ENCODE assay signal across 17 cellular contexts in genomic region chr21:32537569-32537881, GRCh38. TPM values are rescaled to one million over a fixed set of nuclear protein-coding genes. Genes with fewer than 3 reads are reported as not detected.
DNase-seq lines count a peak whose midpoint lies in the region; ATAC-seq and TF ChIP-seq lines count a peak whose summit lies in the region.
"Had no signal": no experiment of that assay in that cellular context is flagged by ENCODE, and none has a peak within 500 bp of the region (broad histone marks: within the 10 kb centered on the region; RNA-seq: fewer than 3 reads in every experiment).

No MANE protein-coding gene starts in this region.

- H3K27ac Mint-ChIP-seq in stimulated activated naive CD8-positive, alpha-beta T cell treated with anti-CD3 and anti-CD28 coated beads, Interleukin-15, Interleukin-2, amounts not matched to agents 100 ng/mL and 50 ng/mL, for 24 hours, result no peak overlapping the region
- no peak overlapping the region for H3K27ac Mint-ChIP-seq in stimulated activated naive CD8-positive, alpha-beta T cell treated with anti-CD3 and anti-CD28 coated beads, Interleukin-15, amount 100 ng/mL, for 72 hours
- H3K27ac Mint-ChIP-seq in activated naive CD8-positive, alpha-beta T cell treated with anti-CD3 and anti-CD28 coated beads, Interleukin-2, amount 50 U/mL, for 24 hours, result no peak overlapping the region
- H3K27ac Mint-ChIP-seq in natural killer cell, result peak overlapping the region; percentile 21 to 75
- H3K27ac Mint-ChIP-seq in T-cell, result peak overlapping the region in 1 of 2 donors; percentile 18

- POLR2A ChIA-PET in T-cell (lab: Charles Lee), result no interaction called here

- no peaks in the 10 kb centered on the region for H3K27me3 Mint-ChIP-seq in stimulated activated naive CD8-positive, alpha-beta T cell treated with anti-CD3 and anti-CD28 coated beads, Interleukin-15, Interleukin-2, amounts not matched to agents 100 ng/mL and 50 ng/mL, for 24 hours
- no peaks in the 10 kb centered on the region for H3K27me3 Mint-ChIP-seq in stimulated activated naive CD8-positive, alpha-beta T cell treated with anti-CD3 and anti-CD28 coated beads, Interleukin-15, amount 100 ng/mL, for 72 hours
- H3K27me3 Mint-ChIP-seq in activated naive CD8-positive, alpha-beta T cell treated with anti-CD3 and anti-CD28 coated beads, Interleukin-2, amount 50 U/mL, for 24 hours, result no peaks in the 10 kb centered on the region
- no peaks in the 10 kb centered on the region for H3K27me3 Mint-ChIP-seq in natural killer cell (ENCODE audit: low read depth in 2 of 2)
- H3K27me3 Mint-ChIP-seq in T-cell, result no peaks in the 10 kb centered on the region

- no peaks in the 10 kb centered on the region for H3K9me3 Mint-ChIP-seq in stimulated activated naive CD8-positive, alpha-beta T cell treated with anti-CD3 and anti-CD28 coated beads, Interleukin-15, Interleukin-2, amounts not matched to agents 100 ng/mL and 50 ng/mL, for 24 hours
- H3K9me3 Mint-ChIP-seq in stimulated activated naive CD8-positive, alpha-beta T cell treated with anti-CD3 and anti-CD28 coated beads, Interleukin-15, amount 100 ng/mL, for 72 hours, result no peaks in the 10 kb centered on the region
- H3K9me3 Mint-ChIP-seq in activated naive CD8-positive, alpha-beta T cell treated with anti-CD3 and anti-CD28 coated beads, Interleukin-2, amount 50 U/mL, for 24 hours, result no peaks in the 10 kb centered on the region
- H3K9me3 Mint-ChIP-seq in natural killer cell, result no peaks in the 10 kb centered on the region
- peaks cover 0 to 3% (median 0%) of the 10 kb centered on the region in 3 donors for H3K9me3 Mint-ChIP-seq in T-cell

- H3K4me1 Mint-ChIP-seq in stimulated activated naive CD8-positive, alpha-beta T cell treated with anti-CD3 and anti-CD28 coated beads, Interleukin-15, Interleukin-2, amounts not matched to agents 100 ng/mL and 50 ng/mL, for 24 hours (ENCODE audit: low read depth), result peaks cover 21% of the 10 kb centered on the region
- peaks cover 32% of the 10 kb centered on the region for H3K4me1 Mint-ChIP-seq in stimulated activated naive CD8-positive, alpha-beta T cell treated with anti-CD3 and anti-CD28 coated beads, Interleukin-15, amount 100 ng/mL, for 72 hours
- H3K4me1 Mint-ChIP-seq in activated naive CD8-positive, alpha-beta T cell treated with anti-CD3 and anti-CD28 coated beads, Interleukin-2, amount 50 U/mL, for 24 hours, result peaks cover 19% of the 10 kb centered on the region
- H3K4me1 Mint-ChIP-seq in natural killer cell (peaks cover 41 to 42% of the 10 kb centered on the region in 2 donors), T-cell (peaks cover 22 to 27% (median 25%) of the 10 kb centered on the region in 3 donors)

- CTCF ChIA-PET in T-cell (lab: Charles Lee), result no interaction called here

- intact Hi-C loops in natural killer cell (cut with micrococcal nuclease), result no loop called here

- ATAC-seq in stimulated activated naive CD8-positive, alpha-beta T cell treated with anti-CD3 and anti-CD28 coated beads, Interleukin-15, amount 100 ng/mL, for 72 hours, result no peak
- no peak for ATAC-seq in activated naive CD8-positive, alpha-beta T cell treated with anti-CD3 and anti-CD28 coated beads, Interleukin-2, amount 50 U/mL, for 24 hours
- no peak for ATAC-seq in natural killer cell
- ATAC-seq in T-cell (replicated peaks in 1 of 4), result no peak
- no peak for ATAC-seq in HG03457 (IDR thresholded peaks at IDR 0.05; ENCODE audit: unreplicated experiment)
- no peak for ATAC-seq in HG02642 (IDR thresholded peaks at IDR 0.05; ENCODE audit: poor library complexity, unreplicated experiment)

- peak overlapping the region; percentile 53 for H3K4me3 Mint-ChIP-seq in stimulated activated naive CD8-positive, alpha-beta T cell treated with anti-CD3 and anti-CD28 coated beads, Interleukin-15, Interleukin-2, amounts not matched to agents 100 ng/mL and 50 ng/mL, for 24 hours
- peak overlapping the region in 1 of 2 donors; percentile 16 for H3K4me3 Mint-ChIP-seq in stimulated activated naive CD8-positive, alpha-beta T cell treated with anti-CD3 and anti-CD28 coated beads, Interleukin-15, amount 100 ng/mL, for 72 hours
- H3K4me3 Mint-ChIP-seq in activated naive CD8-positive, alpha-beta T cell treated with anti-CD3 and anti-CD28 coated beads, Interleukin-2, amount 50 U/mL, for 24 hours, result peak overlapping the region; percentile 12
- H3K4me3 Mint-ChIP-seq in natural killer cell (peak overlapping the region; percentile 86), T-cell (peak overlapping the region in 1 of 3 donors; percentile 24)

- no peak for DNase-seq in stimulated activated naive CD8-positive, alpha-beta T cell treated with anti-CD3 and anti-CD28 coated beads, Interleukin-15, amount 100 ng/mL, for 72 hours
- no peak for DNase-seq in activated naive CD8-positive, alpha-beta T cell treated with anti-CD3 and anti-CD28 coated beads, Interleukin-2, amount 50 U/mL, for 24 hours
- DNase-seq in natural killer cell (no peak), T-cell (no peak)
- DNase-seq: Caco-2, DMS153, GOT3, NCI-H1092, NCI-H146, NCI-H2107, NCI-H345, NCI-H526, OCI-M1, SHP77 treated with DMSO at 0.1 percent for 48 hours had no signal

- H3K36me3 Mint-ChIP-seq in stimulated activated naive CD8-positive, alpha-beta T cell treated with anti-CD3 and anti-CD28 coated beads, Interleukin-15, Interleukin-2, amounts not matched to agents 100 ng/mL and 50 ng/mL, for 24 hours (ENCODE audit: low read depth), result no peaks in the 10 kb centered on the region
- no peaks in the 10 kb centered on the region for H3K36me3 Mint-ChIP-seq in activated naive CD8-positive, alpha-beta T cell treated with anti-CD3 and anti-CD28 coated beads, Interleukin-2, amount 50 U/mL, for 24 hours (ENCODE audit: low read depth)
- H3K36me3 Mint-ChIP-seq in natural killer cell, result no peaks in the 10 kb centered on the region
- peaks cover 6% of the 10 kb centered on the region for H3K36me3 Mint-ChIP-seq in T-cell

- TF ChIP-seq CTCF in natural killer cell (IDR thresholded peaks at IDR 0.05), result no peak

RNA-seq across cellular contexts. Expression of gene TCP10L, which starts 47.8 kb away (rescaled TPM):
- total RNA-seq in natural killer cell (1 to 10 TPM in 1 of 3 donors, under 1 TPM in 2; 0.47 to 1.3 (median 0.93) TPM), T-cell (under 1 TPM in 4 of 5 donors, not detected in 1; 0.19 to 0.73 (median 0.39) TPM)
- total RNA-seq: Caco-2 had no signal

Comparison
In these comparisons a context has a peak if more than half of its experiments do, and no peak if none do; other contexts are left out.
1. H3K27ac Mint-ChIP-seq: peak in natural killer cell (2 of 2); none in stimulated activated naive CD8-positive, alpha-beta T cell treated with anti-CD3 and anti-CD28 coated beads, Interleukin-15, Interleukin-2, amounts not matched to agents 100 ng/mL and 50 ng/mL, for 24 hours (single experiment), stimulated activated naive CD8-positive, alpha-beta T cell treated with anti-CD3 and anti-CD28 coated beads, Interleukin-15, amount 100 ng/mL, for 72 hours (0 of 2) and activated naive CD8-positive, alpha-beta T cell treated with anti-CD3 and anti-CD28 coated beads, Interleukin-2, amount 50 U/mL, for 24 hours (single experiment).